1 cellular context compared by ENCODE assay signal in genomic region chr17:34579979-34580684, GRCh38.
TF ChIP-seq lines count a peak whose summit lies in the region.

No MANE protein-coding gene starts in this region.

TF ChIP-seq in SK-N-SH treated with all-trans-retinoic acid at 6 μM for 48 hours, 23 proteins besides CTCF, POLR2A, EP300 and RAD21 (continued from another document):
- no peak for TF ChIP-seq TSHZ2 (CRISPR knock-in tag; IDR thresholded peaks at IDR 0.05)
